12 cellular contexts compared by ENCODE assay signal in the genomic region with DNA sequence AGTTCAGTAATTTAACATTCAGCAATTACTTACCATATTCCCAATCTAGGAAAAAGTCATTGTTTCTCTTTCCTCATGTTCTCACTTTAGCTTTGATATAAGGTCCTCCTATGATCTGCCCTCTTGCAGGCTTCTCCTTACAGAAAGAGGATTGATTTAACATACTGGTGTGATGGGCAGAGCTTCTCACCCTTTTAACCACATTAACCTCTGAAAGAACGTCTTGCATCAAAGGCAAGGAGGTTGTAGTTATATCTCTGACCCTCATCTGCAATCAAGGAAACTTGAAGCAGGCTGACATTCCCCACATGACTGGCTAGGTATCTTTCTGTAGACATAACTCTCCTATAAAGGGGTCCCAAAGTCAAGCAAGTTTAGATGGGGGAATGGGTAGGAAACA. TPM values are rescaled to one million over a fixed set of nuclear protein-coding genes. Genes with fewer than 3 reads are reported as not detected.
DNase-seq lines count a peak whose midpoint lies in the region; ATAC-seq and TF ChIP-seq lines count a peak whose summit lies in the region.
"Had no signal": no experiment of that assay in that cellular context is flagged by ENCODE, and none has a peak within 500 bp of the region (broad histone marks: within the 10 kb centered on the region; RNA-seq: fewer than 3 reads in every experiment).

No MANE protein-coding gene starts in this region.

- intact Hi-C loops in posterior vena cava (cut with DNase I), result no loop called here

- H3K27me3 ChIP-seq in osteoblast (ENCODE audit: insufficient read depth, low read length), result peaks cover 2% of the 10 kb centered on the region
- H3K27me3 ChIP-seq: adrenal gland had no signal

- no peaks in the 10 kb centered on the region for H3K9me3 ChIP-seq in osteoblast (ENCODE audit: low read depth, low read length)
- H3K9me3 ChIP-seq: adrenal gland had no signal

- TF ChIP-seq CTCF in GM12865 (IDR thresholded peaks at IDR 0.05; ENCODE audit: insufficient read depth, low read depth, low read length, missing control alignments) (no peak), osteoblast (IDR thresholded peaks at IDR 0.05; ENCODE audit: extremely low read depth, low read depth, low read length) (no peak)

- peak overlapping the region; percentile 85 for H3K27ac Mint-ChIP-seq in activated naive CD8-positive, alpha-beta T cell treated with anti-CD3 and anti-CD28 coated beads for 36 hours

- H3K4me1 Mint-ChIP-seq in activated naive CD8-positive, alpha-beta T cell treated with anti-CD3 and anti-CD28 coated beads for 36 hours, result peaks cover 51% of the 10 kb centered on the region

- H3K4me3 ChIP-seq in GM12865 (ENCODE audit: low read depth, low read length) (peak overlapping the region; percentile 51), osteoblast (ENCODE audit: insufficient read depth, low read length) (no peak overlapping the region)
- H3K4me3 ChIP-seq: adrenal gland had no signal

- H3K27me3 Mint-ChIP-seq in activated naive CD8-positive, alpha-beta T cell treated with anti-CD3 and anti-CD28 coated beads for 36 hours, result no peaks in the 10 kb centered on the region

- ATAC-seq in GM19438 (IDR thresholded peaks at IDR 0.05; ENCODE audit: low read depth, unreplicated experiment), result peak; percentile 33
- peak; percentile 38 for ATAC-seq in HG03139 (IDR thresholded peaks at IDR 0.05; ENCODE audit: unreplicated experiment)
- ATAC-seq: Panc1 had no signal

- no peaks in the 10 kb centered on the region for H3K79me2 ChIP-seq in osteoblast (ENCODE audit: insufficient read depth, low read length)

- H4K20me1 ChIP-seq in osteoblast (ENCODE audit: insufficient read depth, low read length), result no peaks in the 10 kb centered on the region

- no peaks in the 10 kb centered on the region for H3K36me3 ChIP-seq in osteoblast (ENCODE audit: insufficient read depth, low read length)
- H3K36me3 ChIP-seq: adrenal gland had no signal

- H2AFZ ChIP-seq in osteoblast (ENCODE audit: low read length), result no peak overlapping the region

- H3K4me2 ChIP-seq in osteoblast (ENCODE audit: insufficient read depth, low read length), result no peak overlapping the region

- peaks cover 52% of the 10 kb centered on the region for H3K36me3 Mint-ChIP-seq in activated naive CD8-positive, alpha-beta T cell treated with anti-CD3 and anti-CD28 coated beads for 36 hours

- H3K4me3 Mint-ChIP-seq in activated naive CD8-positive, alpha-beta T cell treated with anti-CD3 and anti-CD28 coated beads for 36 hours, result peak overlapping the region; percentile 53

- H3K27ac ChIP-seq in osteoblast (ENCODE audit: low read depth, low read length), result no peak overlapping the region
- H3K27ac ChIP-seq: adrenal gland had no signal

- H3K9me3 Mint-ChIP-seq in activated naive CD8-positive, alpha-beta T cell treated with anti-CD3 and anti-CD28 coated beads for 36 hours, result peaks cover 23% of the 10 kb centered on the region

- DNase-seq in GM12865 (ENCODE audit: low read depth) (peak; percentile 89), osteoblast (ENCODE audit: insufficient read length, low spot score, missing footprints) (no peak), NCI-H2107 (lab: John Stamatoyannopoulos, UW) (no peak), NCI-H2227 treated with DMSO at 0.1 percent for 48 hours (lab: John Stamatoyannopoulos, UW) (no peak), posterior vena cava (ENCODE audit: low spot score) (no peak)
- DNase-seq in activated naive CD8-positive, alpha-beta T cell treated with anti-CD3 and anti-CD28 coated beads for 36 hours, result peak; percentile 8
- DNase-seq: adrenal gland; effector CD8-positive, alpha-beta T cell; hippocampal formation had no signal

- H3K4me1 ChIP-seq in osteoblast (ENCODE audit: insufficient read depth, low read length), result no peaks in the 10 kb centered on the region
- H3K4me1 ChIP-seq: adrenal gland had no signal

RNA-seq across cellular contexts. Expression of a gene that starts 39.5 kb away (rescaled TPM):
- total RNA-seq in activated naive CD8-positive, alpha-beta T cell treated with anti-CD3 and anti-CD28 coated beads for 36 hours, result 10 to 100 TPM; 34.1 to 41.2 TPM
- total RNA-seq in osteoblast (0.36 and 1.8 TPM in 2 replicates), posterior vena cava (under 1 TPM; 0.14 to 0.38 TPM)

Comparison
In these comparisons a context has a peak if more than half of its experiments do, and no peak if none do; other contexts are left out.
1. DNase-seq: peak in GM12865 (single experiment) and activated naive CD8-positive, alpha-beta T cell treated with anti-CD3 and anti-CD28 coated beads for 36 hours (single experiment); none in osteoblast (single experiment), NCI-H2107 (single experiment), NCI-H2227 treated with DMSO at 0.1 percent for 48 hours (single experiment) and posterior vena cava (single experiment).
2. RNA of a gene that starts 39.5 kb away (total RNA-seq): 34.1 to 41.2 TPM in activated naive CD8-positive, alpha-beta T cell treated with anti-CD3 and anti-CD28 coated beads for 36 hours; 0.14 to 0.38 TPM in posterior vena cava and 0.36 to 1.8 TPM in osteoblast; every median in the first group is over 10 times any median in the second.